28 cellular contexts compared by ENCODE assay signal in the genomic region with DNA sequence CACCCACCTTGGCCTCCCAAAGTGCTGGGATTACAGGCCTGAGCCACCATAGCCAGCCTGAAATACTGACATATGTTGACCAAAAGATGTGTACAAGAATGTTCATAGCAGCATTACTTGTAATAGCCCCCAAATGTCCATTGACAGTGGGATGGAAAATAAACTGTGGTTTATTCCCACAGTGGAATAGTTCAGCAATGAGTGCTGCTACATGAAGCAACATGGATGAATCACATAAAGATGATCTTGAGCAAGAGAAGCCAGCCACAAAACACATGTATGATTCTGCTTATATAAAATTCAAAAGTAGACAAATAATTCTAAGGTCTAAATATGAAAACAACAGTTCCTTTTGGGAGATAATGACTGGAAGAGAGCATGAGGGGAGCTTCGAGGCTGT. TPM values are rescaled to one million over a fixed set of nuclear protein-coding genes. Genes with fewer than 3 reads are reported as not detected.
DNase-seq lines count a peak whose midpoint lies in the region; ATAC-seq and TF ChIP-seq lines count a peak whose summit lies in the region.
"Had no signal": no experiment of that assay in that cellular context is flagged by ENCODE, and none has a peak within 500 bp of the region (broad histone marks: within the 10 kb centered on the region; RNA-seq: fewer than 3 reads in every experiment).

No MANE protein-coding gene starts in this region.

- H3K9me3 ChIP-seq in RWPE2 (ENCODE audit: severe bottlenecking) (no peaks in the 10 kb centered on the region), fibroblast of lung (ENCODE audit: control insufficient read depth, insufficient read depth, low read depth, low read length) (no peaks in the 10 kb centered on the region)
- H3K9me3 ChIP-seq: left lung, transverse colon had no signal

- H3K27ac ChIP-seq in RWPE2 (ENCODE audit: poor library complexity, severe bottlenecking) (no peak overlapping the region), fibroblast of lung (ENCODE audit: insufficient read depth, low read length) (no peak overlapping the region)
- H3K27ac ChIP-seq: left lung, transverse colon, VCaP had no signal

- H4K20me1 ChIP-seq in fibroblast of lung (ENCODE audit: control insufficient read depth, extremely low read depth, insufficient read depth, low read length) = no peaks in the 10 kb centered on the region

- H3K4me1 ChIP-seq in RWPE2 (ENCODE audit: insufficient read depth, poor library complexity, severe bottlenecking) = peaks cover 14% of the 10 kb centered on the region
- no peaks in the 10 kb centered on the region for H3K4me1 ChIP-seq in fibroblast of lung (ENCODE audit: control insufficient read depth, extremely low read depth, insufficient read depth, low read length)
- H3K4me1 ChIP-seq: transverse colon had no signal

- no peaks in the 10 kb centered on the region for H3K36me3 ChIP-seq in RWPE2 (ENCODE audit: low read depth)
- H3K36me3 ChIP-seq in fibroblast of lung (ENCODE audit: control insufficient read depth, insufficient read depth, low read length) = no peaks in the 10 kb centered on the region
- H3K36me3 ChIP-seq: left lung, transverse colon had no signal

- H3K4me3 ChIP-seq in RWPE2 (ENCODE audit: severe bottlenecking) (no peak overlapping the region), fibroblast of lung (replicated peaks in 1 of 4; ENCODE audit: control extremely low read depth in 1 of 4, insufficient read depth in 1 of 4, low read depth in 3 of 4, low read length in 4 of 4) (no peak overlapping the region)
- H3K4me3 ChIP-seq: left lung, transverse colon had no signal

- no peaks in the 10 kb centered on the region for H3K79me2 ChIP-seq in fibroblast of lung (ENCODE audit: control insufficient read depth, insufficient read depth, low read length)

- DNase-seq in AG08395 (ENCODE audit: low spot score) (peak; percentile 13), HCEC 1CT (peak; percentile 65), RWPE2 (ENCODE audit: low spot score) (no peak), fibroblast of lung (ENCODE audit: low read depth in 2 of 2) (peak; percentile 18 to 27), HEK293T (ENCODE audit: extremely low spot score) (no peak), OCI-M2 (lab: John Stamatoyannopoulos, UW; ENCODE audit: unreplicated experiment) (no peak)
- no peak for DNase-seq in stimulated activated CD8-positive, alpha-beta memory T cell treated with anti-CD3 and anti-CD28 coated beads, Interleukin-4, amount 100 ng/mL, for 48 hours
- DNase-seq: activated CD4-positive, alpha-beta T cell treated with anti-CD3 and anti-CD28 coated beads, Interleukin-2, amount 10 ng/mL, durations not matched to agents 7 days and 5 days; activated CD8-positive, alpha-beta memory T cell treated with anti-CD3 and anti-CD28 coated beads, Interleukin-2, amount 10 ng/mL, durations not matched to agents 7 days and 5 days; activated naive CD8-positive, alpha-beta T cell treated with anti-CD3 and anti-CD28 coated beads for 36 hours; effector memory CD8-positive, alpha-beta T cell; immature natural killer cell; KBM-7; left lung; naive thymus-derived CD8-positive, alpha-beta T cell; NCI-H1105; NCI-H2029; NCI-H345; NCI-H82; retina; stimulated activated CD4-positive, alpha-beta T cell treated with anti-CD3 and anti-CD28 coated beads, Interleukin-4, amount 100 ng/mL, for 24 hours; stimulated activated naive CD8-positive, alpha-beta T cell treated with anti-CD3 and anti-CD28 coated beads, Interleukin-15, amount 100 ng/mL, for 72 hours; transverse colon had no signal

- H3K27me3 ChIP-seq in RWPE2 (ENCODE audit: insufficient read depth, poor library complexity, severe bottlenecking) = no peaks in the 10 kb centered on the region
- H3K27me3 ChIP-seq in fibroblast of lung (ENCODE audit: control insufficient read depth, insufficient read depth, low read length) = no peaks in the 10 kb centered on the region
- H3K27me3 ChIP-seq: left lung, transverse colon had no signal

- CTCF ChIA-PET in HEK293T (lab: Yijun Ruan, JAX) = interaction anchor here (0.6 to 2.0 kb wide), 2 partner anchors 9 to 96 kb away, joined by 6 to 7 read pairs; a partner anchor contains a TSS

- peak; percentile 57 for ATAC-seq in RWPE2 (ENCODE audit: low read depth)
- no peak for ATAC-seq in HG03571 (IDR thresholded peaks at IDR 0.05; ENCODE audit: unreplicated experiment)
- ATAC-seq: activated CD8-positive, alpha-beta memory T cell treated with anti-CD3 and anti-CD28 coated beads, Interleukin-2, amount 10 ng/mL, durations not matched to agents 7 days and 5 days; activated T-helper 17 cell treated with anti-CD3 and anti-CD28 coated beads, Interleukin-2, amount 50 U/mL, for 72 hours; effector memory CD8-positive, alpha-beta T cell; naive thymus-derived CD8-positive, alpha-beta T cell; Panc1; stimulated activated naive CD8-positive, alpha-beta T cell treated with anti-CD3 and anti-CD28 coated beads, Interleukin-15, amount 100 ng/mL, for 72 hours had no signal

- TF ChIP-seq CTCF in RWPE2 (IDR thresholded peaks at IDR 0.05; ENCODE audit: poor library complexity, severe bottlenecking) = no peak
- no peak for TF ChIP-seq CTCF in fibroblast of lung (conservative IDR thresholded peaks at IDR 0.05 in 1 of 2, IDR thresholded peaks at IDR 0.05 in 1 of 2; ENCODE audit: low read depth in 1 of 2, low read length in 2 of 2)

- POLR2A ChIA-PET in HEK293T (lab: Yijun Ruan, JAX) = interaction anchor here (0.6 to 0.9 kb wide), 2 partner anchors 9 to 30 kb away, joined by 3 to 4 read pairs; a partner anchor contains a TSS

- no peak overlapping the region for H3K9ac ChIP-seq in fibroblast of lung (ENCODE audit: insufficient read depth, low read length)

- no peak overlapping the region for H2AFZ ChIP-seq in fibroblast of lung (ENCODE audit: low read length)

- no peak overlapping the region for H3K4me2 ChIP-seq in fibroblast of lung (ENCODE audit: extremely low read depth, insufficient read depth, low read length)

TF ChIP-seq in HEK293T, 16 proteins besides CTCF, POLR2A, EP300 and RAD21:
- TF ChIP-seq ARNT (IDR thresholded peaks at IDR 0.05) (no peak), BHLHE40 (IDR thresholded peaks at IDR 0.05; ENCODE audit: borderline replicate concordance) (no peak), TARDBP (IDR thresholded peaks at IDR 0.05) (no peak), FOXA1 (IDR thresholded peaks at IDR 0.05) (no peak), NFRKB (IDR thresholded peaks at IDR 0.05) (no peak), ZNF384 (IDR thresholded peaks at IDR 0.05) (no peak), FOXK2 (IDR thresholded peaks at IDR 0.05) (no peak), SP1 (IDR thresholded peaks at IDR 0.05) (no peak), ELF4 (IDR thresholded peaks at IDR 0.05) (no peak), L3MBTL2 (conservative IDR thresholded peaks at IDR 0.05) (no peak), SUZ12 (IDR thresholded peaks at IDR 0.05) (no peak), LEF1 (IDR thresholded peaks at IDR 0.05; ENCODE audit: borderline replicate concordance) (no peak), FOXM1 (IDR thresholded peaks at IDR 0.05; ENCODE audit: borderline replicate concordance) (no peak), HDGF (IDR thresholded peaks at IDR 0.05; ENCODE audit: borderline replicate concordance) (no peak), CTBP1 (IDR thresholded peaks at IDR 0.05; ENCODE audit: borderline replicate concordance) (no peak)
- TF ChIP-seq, protein P1, sequence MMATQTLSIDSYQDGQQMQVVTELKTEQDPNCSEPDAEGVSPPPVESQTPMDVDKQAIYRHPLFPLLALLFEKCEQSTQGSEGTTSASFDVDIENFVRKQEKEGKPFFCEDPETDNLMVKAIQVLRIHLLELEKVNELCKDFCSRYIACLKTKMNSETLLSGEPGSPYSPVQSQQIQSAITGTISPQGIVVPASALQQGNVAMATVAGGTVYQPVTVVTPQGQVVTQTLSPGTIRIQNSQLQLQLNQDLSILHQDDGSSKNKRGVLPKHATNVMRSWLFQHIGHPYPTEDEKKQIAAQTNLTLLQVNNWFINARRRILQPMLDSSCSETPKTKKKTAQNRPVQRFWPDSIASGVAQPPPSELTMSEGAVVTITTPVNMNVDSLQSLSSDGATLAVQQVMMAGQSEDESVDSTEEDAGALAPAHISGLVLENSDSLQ (IDR thresholded peaks at IDR 0.05) = no peak

RNA-seq across cellular contexts. Expression of a gene that starts 9.1 kb away (rescaled TPM):
- total RNA-seq in fibroblast of lung = 58.5 and 108 TPM in 2 replicates
- polyA plus RNA-seq in fibroblast of lung = 29.4 and 75.5 TPM in 2 replicates
- polyA plus RNA-seq in fibroblast of lung (2012) = 15.3 and 34.9 TPM in 2 replicates
- polyA minus RNA-seq in fibroblast of lung (ENCODE audit: low replicate concordance) = 2.2 and 2.6 TPM in 2 replicates

RNA-seq across cellular contexts. Expression of a gene that starts 44.4 kb away (rescaled TPM):
- not detected in 2 replicates for total RNA-seq in fibroblast of lung
- polyA plus RNA-seq in fibroblast of lung = not detected in 2 replicates
- not detected in 2 replicates for polyA plus RNA-seq in fibroblast of lung (2012)
- polyA minus RNA-seq in fibroblast of lung (ENCODE audit: low replicate concordance) = not detected in 2 replicates
- total RNA-seq: osteoblast had no signal

Comparison
In these comparisons a context has a peak if more than half of its experiments do, and no peak if none do; other contexts are left out.
1. DNase-seq: peak in AG08395 (single experiment), HCEC 1CT (single experiment) and fibroblast of lung (2 of 2); none in RWPE2 (single experiment), HEK293T (single experiment), stimulated activated CD8-positive, alpha-beta memory T cell treated with anti-CD3 and anti-CD28 coated beads, Interleukin-4, amount 100 ng/mL, for 48 hours (single experiment) and OCI-M2 (single experiment).